ENCODE assay signal across 26 cellular contexts in the genomic region with DNA sequence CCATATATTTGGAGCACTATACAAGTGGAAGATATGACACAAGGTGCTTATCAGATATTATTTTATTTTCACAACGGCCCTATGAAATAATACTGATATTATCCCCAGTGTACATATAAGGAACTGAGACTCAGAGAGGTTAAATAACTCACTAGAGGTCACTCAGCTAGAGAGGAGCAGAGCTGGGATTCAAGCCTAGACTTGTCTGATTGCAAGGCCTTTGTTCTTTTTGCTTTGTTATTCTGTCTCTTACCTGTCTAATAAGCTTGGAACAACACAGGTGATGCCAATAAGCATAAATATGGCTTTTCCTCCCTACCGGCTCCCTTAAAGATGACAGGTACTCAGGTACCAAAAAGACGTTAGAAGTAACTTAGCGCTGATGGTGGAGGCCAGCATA. TPM values are rescaled to one million over a fixed set of nuclear protein-coding genes. Genes with fewer than 3 reads are reported as not detected.
A peak's percentile ranks its signal among the peaks of the same experiment; 100 is the strongest.
DNase-seq lines count a peak whose midpoint lies in the region; ATAC-seq and TF ChIP-seq lines count a peak whose summit lies in the region.
"Had no signal": no experiment of that assay in that cellular context is flagged by ENCODE, and none has a peak within 500 bp of the region (broad histone marks: within the 10 kb centered on the region; RNA-seq: fewer than 3 reads in every experiment).

No MANE protein-coding gene starts in this region.

- H3K18ac ChIP-seq in trophoblast cell (ENCODE audit: low read length) = no peak overlapping the region

- H3K14ac ChIP-seq in trophoblast cell (ENCODE audit: low read length) = no peak overlapping the region

- no peak overlapping the region for H3K23ac ChIP-seq in trophoblast cell (ENCODE audit: low read length)

- no peaks in the 10 kb centered on the region for H3K36me3 ChIP-seq in colonic mucosa
- H3K36me3 ChIP-seq in trophoblast cell (ENCODE audit: control insufficient read depth in 1 of 2, insufficient read depth in 2 of 2, low read length in 2 of 2) = no peaks in the 10 kb centered on the region
- H3K36me3 ChIP-seq in BE2C = no peaks in the 10 kb centered on the region
- H3K36me3 ChIP-seq in left ventricle myocardium inferior = no peaks in the 10 kb centered on the region
- H3K36me3 ChIP-seq: MG63, SJCRH30 had no signal

- TF ChIP-seq CTCF in colonic mucosa (IDR thresholded peaks at IDR 0.05) = no peak
- TF ChIP-seq CTCF in BE2C (IDR thresholded peaks at IDR 0.05; ENCODE audit: low read depth, low read length) = no peak
- TF ChIP-seq CTCF in left ventricle myocardium inferior (IDR thresholded peaks at IDR 0.05; ENCODE audit: borderline replicate concordance) = no peak

- H3K4me1 ChIP-seq in colonic mucosa (no peaks in the 10 kb centered on the region), trophoblast cell (ENCODE audit: control insufficient read depth in 1 of 2, insufficient read depth in 2 of 2, low read length in 2 of 2) (peaks cover 7 to 8% of the 10 kb centered on the region in 2 experiments), BE2C (no peaks in the 10 kb centered on the region), left ventricle myocardium inferior (peaks cover 16% of the 10 kb centered on the region)

- peak overlapping the region; percentile 50 for H4K91ac ChIP-seq in trophoblast cell (ENCODE audit: low read depth, low read length)

- H4K8ac ChIP-seq in trophoblast cell (ENCODE audit: low read depth, low read length) = no peak overlapping the region

- H3K79me2 ChIP-seq in trophoblast cell (ENCODE audit: control insufficient read depth, insufficient read depth, low read length, poor library complexity) = peaks cover 6% of the 10 kb centered on the region

- no CpG with 5 or more reads among the region's 4 CpGs for WGBS in trophoblast cell (ENCODE audit: extremely low coverage, insufficient coverage, insufficient read length)

- H3K27ac ChIP-seq in colonic mucosa (peak overlapping the region; percentile 7), trophoblast cell (ENCODE audit: low read depth, low read length) (no peak overlapping the region), left ventricle myocardium inferior (replicated peaks) (no peak overlapping the region)
- H3K27ac ChIP-seq: PC-9, SJCRH30 had no signal

- no peaks in the 10 kb centered on the region for H3K36me3 Mint-ChIP-seq in T-helper 17 cell (ENCODE audit: low read depth)

- H3K27ac Mint-ChIP-seq in T-helper 17 cell = peak overlapping the region; percentile 27

- peaks cover 10% of the 10 kb centered on the region for H3K27me3 Mint-ChIP-seq in T-helper 17 cell

- peaks cover 21% of the 10 kb centered on the region for H3K4me1 Mint-ChIP-seq in T-helper 17 cell

- no peak overlapping the region for H2AFZ ChIP-seq in trophoblast cell (ENCODE audit: insufficient read depth, low read length, poor library complexity)
- H2AFZ ChIP-seq: PC-9 had no signal

- H2AK5ac ChIP-seq in trophoblast cell (ENCODE audit: low read length) = no peak overlapping the region

- ATAC-seq in T-helper 17 cell = no peak
- ATAC-seq: HepG2, Right ventricle myocardium inferior, SK-N-SH treated with all-trans-retinoic acid at 6 μM for 48 hours had no signal

- H3K4me2 ChIP-seq in trophoblast cell (ENCODE audit: low read length) = no peak overlapping the region
- H3K4me2 ChIP-seq: PC-9 had no signal

- no peak overlapping the region for H3K9ac ChIP-seq in colonic mucosa (ENCODE audit: low read depth in 2 of 2, low read length in 2 of 2)
- H3K9ac ChIP-seq in trophoblast cell (ENCODE audit: low read length) = no peak overlapping the region

- peak overlapping the region; percentile 18 for H2BK5ac ChIP-seq in trophoblast cell (ENCODE audit: low read depth, low read length, poor library complexity)

- H3K4me3 ChIP-seq in colonic mucosa = no peak overlapping the region
- H3K4me3 ChIP-seq in trophoblast cell (ENCODE audit: low read depth, low read length) = no peak overlapping the region
- H3K4me3 ChIP-seq in BE2C (ENCODE audit: low read depth, low read length) = no peak overlapping the region
- H3K4me3 ChIP-seq in left ventricle myocardium inferior = no peak overlapping the region
- H3K4me3 ChIP-seq: MG63, PC-9, SJCRH30 had no signal

- H3K9me3 ChIP-seq in T-helper 17 cell (ENCODE audit: control insufficient read depth, low read length, poor library complexity, severe bottlenecking) (no peaks in the 10 kb centered on the region), colonic mucosa (no peaks in the 10 kb centered on the region), trophoblast cell (ENCODE audit: insufficient read depth, low read depth, low read length) (no peaks in the 10 kb centered on the region), BE2C (no peaks in the 10 kb centered on the region), left ventricle myocardium inferior (replicated peaks) (no peaks in the 10 kb centered on the region)
- H3K9me3 ChIP-seq: MG63, SJCRH30 had no signal

- H2BK12ac ChIP-seq in trophoblast cell (ENCODE audit: low read length) = peak overlapping the region; percentile 33

- no peak overlapping the region for H4K12ac ChIP-seq in trophoblast cell (ENCODE audit: low read depth, low read length)

- peak overlapping the region; percentile 26 for H2BK120ac ChIP-seq in trophoblast cell (ENCODE audit: insufficient read depth, low read length, poor library complexity)

- DNase-seq in NCI-H748 (lab: John Stamatoyannopoulos, UW; ENCODE audit: unreplicated experiment) = peak; percentile 42
- no peak for DNase-seq in NCI-H748 treated with DMSO at 0.1 percent for 48 hours (lab: John Stamatoyannopoulos, UW)
- no peak for DNase-seq in T-helper 17 cell
- DNase-seq in colonic mucosa = no peak
- DNase-seq in trophoblast cell = no peak
- DNase-seq in BE2C = no peak
- DNase-seq in left ventricle myocardium inferior = no peak
- no peak for DNase-seq in activated gamma-delta T cell (lab: John Stamatoyannopoulos, UW)
- DNase-seq: 8988T, ACHN, DMS153, DND-41, KBM-7, MG63, NCI-H1105 treated with DMSO at 0.1 percent for 48 hours, NCI-H146, NCI-H2029, NCI-H2171, NCI-H226, NCI-H510A, NCI-H774, PC-9, SJCRH30 had no signal

- H3K4me3 Mint-ChIP-seq in T-helper 17 cell = no peak overlapping the region

- H3K4ac ChIP-seq in trophoblast cell (ENCODE audit: low read depth, low read length) = no peak overlapping the region

- intact Hi-C loops in colonic mucosa (cut with DNase I) (no loop called here), left ventricle myocardium inferior (cut with micrococcal nuclease) (no loop called here)

- H3K79me1 ChIP-seq in trophoblast cell (ENCODE audit: low read length) = peaks cover 9% of the 10 kb centered on the region

- H3K27me3 ChIP-seq in colonic mucosa (no peaks in the 10 kb centered on the region), trophoblast cell (ENCODE audit: insufficient read depth, low read length) (no peaks in the 10 kb centered on the region), BE2C (no peaks in the 10 kb centered on the region), left ventricle myocardium inferior (ENCODE audit: low read depth) (no peaks in the 10 kb centered on the region)

RNA-seq across cellular contexts. Expression of gene SLC40A1, which starts 4.8 kb away (rescaled TPM):
- total RNA-seq in T-helper 17 cell (10 to 100 TPM; 30.9 to 92.7 TPM), colonic mucosa (100 to 1,000 TPM in 1 of 2 donors, 10 to 100 TPM in 1; 43.6 to 183 TPM), left ventricle myocardium inferior (44.0 TPM)
- 313 and 338 TPM in 2 replicates for polyA plus RNA-seq in trophoblast cell (2013)
- polyA plus RNA-seq in BE2C (2012; ENCODE audit: insufficient read depth, insufficient read length, low read depth) = 0.71 TPM
